16 cellular contexts compared by ENCODE assay signal in genomic region chr18:58026857-58027256, GRCh38. TPM values are rescaled to one million over a fixed set of nuclear protein-coding genes. Genes with fewer than 3 reads are reported as not detected.
A peak's percentile ranks its signal among the peaks of the same experiment; 100 is the strongest.
DNase-seq lines count a peak whose midpoint lies in the region; ATAC-seq and TF ChIP-seq lines count a peak whose summit lies in the region.
"Had no signal": no experiment of that assay in that cellular context is flagged by ENCODE, and none has a peak within 500 bp of the region (broad histone marks: within the 10 kb centered on the region; RNA-seq: fewer than 3 reads in every experiment).

No MANE protein-coding gene starts in this region.

- CTCF ChIA-PET in WTC11 (lab: Charles Lee): interaction anchor here (0.6 to 1.9 kb wide), 2 partner anchors 16 to 207 kb away, joined by 3 to 6 read pairs; partner anchors contain the start of gene NEDD4L

- H3K4me3 Mint-ChIP-seq in WTC11 (no peak overlapping the region), endodermal cell (no peak overlapping the region), neural progenitor cell (no peak overlapping the region)
- H3K4me3 Mint-ChIP-seq: CD4-positive, alpha-beta memory T cell; H9 had no signal

- no peak for TF ChIP-seq CTCF in WTC11 (IDR thresholded peaks at IDR 0.05)
- no peak for TF ChIP-seq CTCF in endodermal cell (conservative IDR thresholded peaks at IDR 0.05)
- TF ChIP-seq CTCF in neural progenitor cell (IDR thresholded peaks at IDR 0.05): no peak

- H3K27ac Mint-ChIP-seq in WTC11 (no peak overlapping the region), endodermal cell (peak overlapping the region; percentile 91), neural progenitor cell (no peak overlapping the region)
- H3K27ac Mint-ChIP-seq: CD4-positive, alpha-beta memory T cell had no signal

- H3K27me3 Mint-ChIP-seq in WTC11 (ENCODE audit: low read depth) (no peaks in the 10 kb centered on the region), endodermal cell (ENCODE audit: insufficient read depth) (no peaks in the 10 kb centered on the region), neural progenitor cell (ENCODE audit: insufficient read depth, low read depth) (peaks cover 2% of the 10 kb centered on the region)

- H3K27me3 ChIP-seq in HUES48 (ENCODE audit: control insufficient read depth, insufficient read depth, low read length) (no peaks in the 10 kb centered on the region), endodermal cell (ENCODE audit: control insufficient read depth, insufficient read depth, low read length, poor library complexity, severe bottlenecking) (no peaks in the 10 kb centered on the region), neural progenitor cell (no peaks in the 10 kb centered on the region)

- H3K4me1 Mint-ChIP-seq in WTC11: peaks cover 12% of the 10 kb centered on the region
- peaks cover 33% of the 10 kb centered on the region for H3K4me1 Mint-ChIP-seq in endodermal cell
- peaks cover 23% of the 10 kb centered on the region for H3K4me1 Mint-ChIP-seq in neural progenitor cell
- H3K4me1 Mint-ChIP-seq: CD4-positive, alpha-beta memory T cell had no signal

- no peak overlapping the region for H2AFZ ChIP-seq in neural progenitor cell (replicated peaks)

- peaks cover 39% of the 10 kb centered on the region for H3F3A ChIP-seq in neural progenitor cell (ENCODE audit: low read depth)

- H3K9me3 ChIP-seq in HUES48 (ENCODE audit: control insufficient read depth, insufficient read depth, low read length) (no peaks in the 10 kb centered on the region), endodermal cell (ENCODE audit: control insufficient read depth, low read length) (peaks cover 3% of the 10 kb centered on the region), neural progenitor cell (ENCODE audit: low read depth) (no peaks in the 10 kb centered on the region)

- H3K4me1 ChIP-seq in HUES48 (ENCODE audit: control insufficient read depth, insufficient read depth, low read length) (peaks cover 20% of the 10 kb centered on the region), endodermal cell (ENCODE audit: control insufficient read depth, insufficient read depth, low read length) (peaks cover 33% of the 10 kb centered on the region), neural progenitor cell (peaks cover 40% of the 10 kb centered on the region)

- H3K36me3 ChIP-seq in HUES48 (ENCODE audit: control insufficient read depth, insufficient read depth, low read length) (no peaks in the 10 kb centered on the region), endodermal cell (ENCODE audit: control insufficient read depth, insufficient read depth, low read length) (no peaks in the 10 kb centered on the region), neural progenitor cell (no peaks in the 10 kb centered on the region)

- ATAC-seq in WTC11: no peak
- ATAC-seq in HG02571 (IDR thresholded peaks at IDR 0.05; ENCODE audit: unreplicated experiment): no peak
- ATAC-seq: HCT116 had no signal

- POLR2A ChIA-PET in WTC11 (lab: Charles Lee): no interaction called here

- DNase-seq in WTC11 (ENCODE audit: low spot score) (no peak), endodermal cell (no peak), neural progenitor cell (ENCODE audit: low spot score) (peak; percentile 13), substantia nigra (lab: John Stamatoyannopoulos, UW) (no peak), NCI-H2029 treated with DMSO at 0.1 percent for 48 hours (lab: John Stamatoyannopoulos, UW) (no peak)
- DNase-seq: C1 segment of cervical spinal cord; Calu3; CD4-positive, alpha-beta memory T cell; COR-L47; DMS53; DMS79 treated with DMSO at 0.1 percent for 48 hours; GF-D8 had no signal

- H3K9ac ChIP-seq in HUES48 (ENCODE audit: low read depth, low read length) (no peak overlapping the region), endodermal cell (ENCODE audit: extremely low read depth, low read length, poor library complexity, severe bottlenecking) (peak overlapping the region; percentile 9), neural progenitor cell (no peak overlapping the region)

- peak overlapping the region; percentile 26 for H3K4me2 ChIP-seq in neural progenitor cell

- H3K27ac ChIP-seq in HUES48 (ENCODE audit: low read depth, low read length) (peak overlapping the region; percentile 84), endodermal cell (ENCODE audit: low read depth, low read length) (no peak overlapping the region), neural progenitor cell (no peak overlapping the region), substantia nigra (ENCODE audit: low read depth, low read length, poor library complexity, severe bottlenecking) (no peak overlapping the region)

- no peaks in the 10 kb centered on the region for H3K79me2 ChIP-seq in neural progenitor cell (ENCODE audit: low read depth)

- H3K36me3 Mint-ChIP-seq in WTC11 (no peaks in the 10 kb centered on the region), endodermal cell (ENCODE audit: low read depth) (no peaks in the 10 kb centered on the region), neural progenitor cell (no peaks in the 10 kb centered on the region)
- H3K36me3 Mint-ChIP-seq: CD4-positive, alpha-beta memory T cell had no signal

- no peaks in the 10 kb centered on the region for H4K20me1 ChIP-seq in neural progenitor cell (ENCODE audit: low read depth)

- H3K9me3 Mint-ChIP-seq in WTC11: no peaks in the 10 kb centered on the region
- peaks cover 3% of the 10 kb centered on the region for H3K9me3 Mint-ChIP-seq in endodermal cell
- no peaks in the 10 kb centered on the region for H3K9me3 Mint-ChIP-seq in neural progenitor cell
- H3K9me3 Mint-ChIP-seq: CD4-positive, alpha-beta memory T cell; H9 had no signal

- WGBS in endodermal cell (ENCODE audit: insufficient coverage in 1 of 2, insufficient read length in 1 of 2), 2 experiments: 58% methylated on average over 2 of the region's 2 CpGs; no CpG with 5 or more reads in 1 of the 2 experiments

- no peak overlapping the region for H3K4me3 ChIP-seq in HUES48 (ENCODE audit: low read depth, low read length)
- H3K4me3 ChIP-seq in endodermal cell (ENCODE audit: low read length): peak overlapping the region; percentile 76
- H3K4me3 ChIP-seq in neural progenitor cell: no peak overlapping the region

TF ChIP-seq in WTC11, 78 proteins besides CTCF, POLR2A, EP300 and RAD21:
- 0 out of 2 replicates have a peak, but pooled peaks have one; percentile 38 for TF ChIP-seq GTF2I (CRISPR knock-in tag; conservative IDR thresholded peaks at IDR 0.05)
- no peak for TF ChIP-seq NR2C2 (CRISPR knock-in tag; IDR thresholded peaks at IDR 0.05)
- no peak for TF ChIP-seq MXD4 (CRISPR knock-in tag; IDR thresholded peaks at IDR 0.05; ENCODE audit: borderline replicate concordance)
- TF ChIP-seq FOXP1 (CRISPR knock-in tag; IDR thresholded peaks at IDR 0.05; ENCODE audit: borderline replicate concordance): no peak
- peak; percentile 65; the same call in 1 of the 2 replicates for TF ChIP-seq ZNF121 (CRISPR knock-in tag; IDR thresholded peaks at IDR 0.05)

RNA-seq across cellular contexts. Expression of gene NEDD4L, which starts 17.2 kb away (rescaled TPM):
- total RNA-seq in WTC11 (2021) (60.9 to 88.0 TPM (median 69.3 TPM) in 3 replicates), endodermal cell (10 to 100 TPM; 70.5 to 75.3 TPM), neural progenitor cell (ENCODE audit: low replicate concordance) (51.5 and 55.5 TPM in 2 replicates)
- polyA plus RNA-seq in endodermal cell (2013, experiment 1 of 2): 43.2 TPM
- polyA plus RNA-seq in endodermal cell (2013, experiment 2 of 2): 35.7 TPM
